Comparison of ENCODE assay signal across 14 cellular contexts in genomic region chr20:444862-445426, GRCh38. TPM values are rescaled to one million over a fixed set of nuclear protein-coding genes. Genes with fewer than 3 reads are reported as not detected.
DNase-seq lines count a peak whose midpoint lies in the region; ATAC-seq, FAIRE-seq and TF ChIP-seq lines count a peak whose summit lies in the region.
"Had no signal": no experiment of that assay in that cellular context is flagged by ENCODE, and none has a peak within 500 bp of the region (broad histone marks: within the 10 kb centered on the region; RNA-seq: fewer than 3 reads in every experiment).

No MANE protein-coding gene starts in this region.

- H3K9ac ChIP-seq in keratinocyte (ENCODE audit: control insufficient read depth, extremely low read depth, insufficient read depth, low read length) = no peak overlapping the region

- H3K4me2 ChIP-seq in keratinocyte (ENCODE audit: control insufficient read depth, extremely low read depth, insufficient read depth, low read depth, low read length) = no peak overlapping the region

- H3K4me3 ChIP-seq in choroid plexus epithelial cell (ENCODE audit: low read depth, low read length) (no peak overlapping the region), keratinocyte (ENCODE audit: control insufficient read depth in 2 of 3, extremely low read depth in 1 of 3, insufficient read depth in 2 of 3, low read depth in 1 of 3, low read length in 3 of 3) (no peak overlapping the region), upper lobe of left lung (no peak overlapping the region)

- no peak overlapping the region for H3K4me3 Mint-ChIP-seq in natural killer cell
- H3K4me3 Mint-ChIP-seq in natural killer cell treated with Interleukin-12 subunit alpha and Interleukin-12 subunit beta and Interleukin-15 and Interleukin-18, amount 100 ng/mL, for 72 hours = no peak overlapping the region
- H3K4me3 Mint-ChIP-seq: naive B cell; stimulated activated naive B cell treated with anti-CD40 and anti-IgM and Interleukin-4, amounts not matched to agents 10 μg/mL and 1 μg/mL and 100 μg/mL, for 72 hours had no signal

- peak overlapping the region; percentile 25 to 38 for H3K27ac Mint-ChIP-seq in natural killer cell
- H3K27ac Mint-ChIP-seq in natural killer cell treated with Interleukin-12 subunit alpha and Interleukin-12 subunit beta and Interleukin-15 and Interleukin-18, amount 100 ng/mL, for 72 hours = peak overlapping the region in 1 of 2 donors; percentile 74
- H3K27ac Mint-ChIP-seq: stimulated activated naive B cell treated with anti-CD40 and anti-IgM and Interleukin-4, amounts not matched to agents 10 μg/mL and 1 μg/mL and 100 μg/mL, for 72 hours had no signal

- H3K9me3 Mint-ChIP-seq in natural killer cell = no peaks in the 10 kb centered on the region
- H3K9me3 Mint-ChIP-seq in natural killer cell treated with Interleukin-12 subunit alpha and Interleukin-12 subunit beta and Interleukin-15 and Interleukin-18, amount 100 ng/mL, for 72 hours = no peaks in the 10 kb centered on the region
- H3K9me3 Mint-ChIP-seq: naive B cell; stimulated activated naive B cell treated with anti-CD40 and anti-IgM and Interleukin-4, amounts not matched to agents 10 μg/mL and 1 μg/mL and 100 μg/mL, for 72 hours had no signal

- DNase-seq in natural killer cell (no peak), choroid plexus epithelial cell (ENCODE audit: low read depth) (peak; percentile 74), keratinocyte (ENCODE audit: low read depth, low spot score) (no peak), upper lobe of left lung (no peak), SK-N-DZ (ENCODE audit: low spot score) (no peak), NCI-H1436 (lab: John Stamatoyannopoulos, UW) (no peak)
- DNase-seq in natural killer cell treated with Interleukin-12 subunit alpha and Interleukin-12 subunit beta and Interleukin-15 and Interleukin-18, amount 100 ng/mL, for 72 hours (ENCODE audit: low spot score) = no peak
- DNase-seq: Karpas-422; naive B cell; NCI-H2171; stimulated activated CD4-positive, alpha-beta T cell treated with anti-CD3 and anti-CD28 coated beads, Interleukin-15, amount 100 ng/mL, for 24 hours; stimulated activated naive B cell treated with anti-CD40 and anti-IgM and Interleukin-4, amounts not matched to agents 10 μg/mL and 1 μg/mL and 100 μg/mL, for 72 hours had no signal

- TF ChIP-seq CTCF in natural killer cell (IDR thresholded peaks at IDR 0.05) = no peak
- TF ChIP-seq CTCF in choroid plexus epithelial cell (conservative IDR thresholded peaks at IDR 0.05; ENCODE audit: low read depth, low read length) = no peak
- no peak for TF ChIP-seq CTCF in keratinocyte (optimal IDR thresholded peaks at IDR 0.05 in 1 of 3, IDR thresholded peaks at IDR 0.05 in 1 of 3, conservative IDR thresholded peaks at IDR 0.05 in 1 of 3; ENCODE audit: extremely low read depth in 1 of 3, insufficient read depth in 2 of 3, low read length in 3 of 3)
- TF ChIP-seq CTCF in upper lobe of left lung (IDR thresholded peaks at IDR 0.05) = no peak

- no peaks in the 10 kb centered on the region for H3K9me1 ChIP-seq in keratinocyte (ENCODE audit: control insufficient read depth, extremely low read depth, insufficient read depth, low read length)

- intact Hi-C loops in natural killer cell (cut with micrococcal nuclease) = no loop called here

- dilution Hi-C loops in keratinocyte (cut with MboI; ENCODE audit: extremely low pct_ligation_motif_present, low sequenced_read_pairs) = no loop called here

- H3K4me1 ChIP-seq in keratinocyte (ENCODE audit: control insufficient read depth, extremely low read depth, insufficient read depth, low read length) = no peaks in the 10 kb centered on the region
- H3K4me1 ChIP-seq in upper lobe of left lung = peaks cover 15 to 22% (median 19%) of the 10 kb centered on the region in 4 donors

- peak; percentile 67 for FAIRE-seq in keratinocyte (lab: Jason Lieb, UNC)
- FAIRE-seq: TTC549 had no signal

- H3K27me3 ChIP-seq in keratinocyte (ENCODE audit: control insufficient read depth, extremely low read depth, insufficient read depth, low read length) = no peaks in the 10 kb centered on the region
- H3K27me3 ChIP-seq in upper lobe of left lung = no peaks in the 10 kb centered on the region

- no peaks in the 10 kb centered on the region for H3K27me3 Mint-ChIP-seq in natural killer cell (ENCODE audit: low read depth in 2 of 2)
- no peaks in the 10 kb centered on the region for H3K27me3 Mint-ChIP-seq in natural killer cell treated with Interleukin-12 subunit alpha and Interleukin-12 subunit beta and Interleukin-15 and Interleukin-18, amount 100 ng/mL, for 72 hours
- H3K27me3 Mint-ChIP-seq: naive B cell; stimulated activated naive B cell treated with anti-CD40 and anti-IgM and Interleukin-4, amounts not matched to agents 10 μg/mL and 1 μg/mL and 100 μg/mL, for 72 hours had no signal

- no peak overlapping the region for H2AFZ ChIP-seq in keratinocyte (ENCODE audit: control insufficient read depth, low read length)

- peaks cover 3% of the 10 kb centered on the region for H4K20me1 ChIP-seq in keratinocyte (ENCODE audit: control insufficient read depth, extremely low read depth, insufficient read depth, low read length)

- H3K79me2 ChIP-seq in keratinocyte (ENCODE audit: control insufficient read depth, insufficient read depth, low read length) = peaks cover 14% of the 10 kb centered on the region

- H3K36me3 ChIP-seq in keratinocyte (ENCODE audit: control insufficient read depth in 2 of 2, extremely low read depth in 1 of 2, insufficient read depth in 2 of 2, low read length in 2 of 2) = peaks cover 20 to 37% of the 10 kb centered on the region in 2 experiments
- H3K36me3 ChIP-seq in upper lobe of left lung = peaks cover 13 to 60% (median 41%) of the 10 kb centered on the region in 4 donors

- 61 to 68% methylated on average over 12 of the region's 12 CpGs for WGBS in upper lobe of left lung, 2 donors

- peak in 1 of 4 donors; percentile 5 for TF ChIP-seq EP300 in upper lobe of left lung (IDR thresholded peaks at IDR 0.05)

- no peak overlapping the region for H3K27ac ChIP-seq in keratinocyte (ENCODE audit: control insufficient read depth, insufficient read depth, low read length)
- H3K27ac ChIP-seq in upper lobe of left lung = peak overlapping the region in 3 of 4 donors; percentile 33 to 64 (median 59)

- no peaks in the 10 kb centered on the region for H3K9me3 ChIP-seq in keratinocyte (ENCODE audit: control insufficient read depth, low read depth, low read length)
- H3K9me3 ChIP-seq in upper lobe of left lung = no peaks in the 10 kb centered on the region

- H3K36me3 Mint-ChIP-seq in natural killer cell = peaks cover 6% of the 10 kb centered on the region
- H3K36me3 Mint-ChIP-seq in natural killer cell treated with Interleukin-12 subunit alpha and Interleukin-12 subunit beta and Interleukin-15 and Interleukin-18, amount 100 ng/mL, for 72 hours = peaks cover 18% of the 10 kb centered on the region

- H3K4me1 Mint-ChIP-seq in natural killer cell = peaks cover 8 to 12% of the 10 kb centered on the region in 2 donors
- H3K4me1 Mint-ChIP-seq in natural killer cell treated with Interleukin-12 subunit alpha and Interleukin-12 subunit beta and Interleukin-15 and Interleukin-18, amount 100 ng/mL, for 72 hours (ENCODE audit: low read depth in 2 of 2) = peaks cover 7 to 40% of the 10 kb centered on the region in 2 donors

- TF ChIP-seq POLR2A in upper lobe of left lung (IDR thresholded peaks at IDR 0.05) = no peak

- ATAC-seq in natural killer cell (no peak), upper lobe of left lung (ENCODE audit: low FRiP score in 2 of 2) (no peak), GM19397 (IDR thresholded peaks at IDR 0.05; ENCODE audit: unreplicated experiment) (no peak)
- no peak for ATAC-seq in natural killer cell treated with Interleukin-12 subunit alpha and Interleukin-12 subunit beta and Interleukin-15 and Interleukin-18, amount 100 ng/mL, for 72 hours
- ATAC-seq: stimulated activated naive B cell treated with anti-CD40 and anti-IgM and Interleukin-4, amounts not matched to agents 10 μg/mL and 1 μg/mL and 100 μg/mL, for 72 hours had no signal

RNA-seq across cellular contexts. Expression of gene TBC1D20, which starts 17.4 kb away (rescaled TPM):
- 10 to 100 TPM; 32.5 to 47.6 (median 44.2) TPM for total RNA-seq in natural killer cell
- total RNA-seq in natural killer cell treated with Interleukin-12 subunit alpha and Interleukin-12 subunit beta and Interleukin-15 and Interleukin-18, amount 100 ng/mL, for 72 hours = 10 to 100 TPM; 46.4 to 56.8 TPM
- 24.5 to 31.1 TPM (median 29.0 TPM) in 3 replicates for polyA plus RNA-seq in keratinocyte
- polyA plus RNA-seq in keratinocyte (2011; ENCODE audit: low read depth) = 23.3 TPM
- 28.1 and 29.3 TPM in 2 replicates for polyA plus RNA-seq in keratinocyte (2011; cell fraction: cytosol; rRNA removed)
- 31.3 and 33.9 TPM in 2 replicates for polyA plus RNA-seq in keratinocyte (2011; cell fraction: nucleus; rRNA removed)
- polyA plus RNA-seq in keratinocyte (2012; ENCODE audit: low replicate concordance) = 21.9 and 25.3 TPM in 2 replicates
- 41.6 to 73.9 TPM (median 44.0 TPM) in 3 replicates for polyA minus RNA-seq in keratinocyte
- 25.3 TPM for polyA minus RNA-seq in keratinocyte (2011; cell fraction: cytosol; rRNA and poly(A)+ RNA removed)
- 16.9 and 19.1 TPM in 2 replicates for polyA minus RNA-seq in keratinocyte (2011; cell fraction: nucleus; rRNA and poly(A)+ RNA removed)
- total RNA-seq in upper lobe of left lung = 10 to 100 TPM; 35.5 to 59.7 (median 37.5) TPM
- 21.7 and 23.4 TPM in 2 replicates for polyA plus RNA-seq in SK-N-DZ (2014; cell fraction: cytosol; rRNA removed)
- 17.1 and 23.5 TPM in 2 replicates for polyA plus RNA-seq in SK-N-DZ (2014; cell fraction: nucleus; rRNA removed)

RNA-seq across cellular contexts. Expression of gene RBCK1, which starts 36.8 kb away (rescaled TPM):
- total RNA-seq in natural killer cell (100 to 1,000 TPM; 102 to 131 (median 104) TPM), upper lobe of left lung (100 to 1,000 TPM in 3 of 6 donors, 10 to 100 TPM in 3; 63.4 to 179 (median 109) TPM)
- 100 to 1,000 TPM; 157 to 159 TPM for total RNA-seq in natural killer cell treated with Interleukin-12 subunit alpha and Interleukin-12 subunit beta and Interleukin-15 and Interleukin-18, amount 100 ng/mL, for 72 hours
- polyA plus RNA-seq in keratinocyte = 83.3 to 136 TPM (median 129 TPM) in 3 replicates
- 104 TPM for polyA plus RNA-seq in keratinocyte (2011; ENCODE audit: low read depth)
- polyA plus RNA-seq in keratinocyte (2011; cell fraction: cytosol; rRNA removed) = 94.2 and 135 TPM in 2 replicates
- polyA plus RNA-seq in keratinocyte (2011; cell fraction: nucleus; rRNA removed) = 162 and 239 TPM in 2 replicates
- 131 and 169 TPM in 2 replicates for polyA plus RNA-seq in keratinocyte (2012; ENCODE audit: low replicate concordance)
- polyA minus RNA-seq in keratinocyte = 70.6 to 145 TPM (median 76.0 TPM) in 3 replicates
- 137 TPM for polyA minus RNA-seq in keratinocyte (2011; cell fraction: cytosol; rRNA and poly(A)+ RNA removed)
- 72.8 and 74.5 TPM in 2 replicates for polyA minus RNA-seq in keratinocyte (2011; cell fraction: nucleus; rRNA and poly(A)+ RNA removed)
- polyA plus RNA-seq in SK-N-DZ (2014; cell fraction: cytosol; rRNA removed) = 42.3 and 48.9 TPM in 2 replicates
- 56.0 and 90.3 TPM in 2 replicates for polyA plus RNA-seq in SK-N-DZ (2014; cell fraction: nucleus; rRNA removed)
